In the genomic region with DNA sequence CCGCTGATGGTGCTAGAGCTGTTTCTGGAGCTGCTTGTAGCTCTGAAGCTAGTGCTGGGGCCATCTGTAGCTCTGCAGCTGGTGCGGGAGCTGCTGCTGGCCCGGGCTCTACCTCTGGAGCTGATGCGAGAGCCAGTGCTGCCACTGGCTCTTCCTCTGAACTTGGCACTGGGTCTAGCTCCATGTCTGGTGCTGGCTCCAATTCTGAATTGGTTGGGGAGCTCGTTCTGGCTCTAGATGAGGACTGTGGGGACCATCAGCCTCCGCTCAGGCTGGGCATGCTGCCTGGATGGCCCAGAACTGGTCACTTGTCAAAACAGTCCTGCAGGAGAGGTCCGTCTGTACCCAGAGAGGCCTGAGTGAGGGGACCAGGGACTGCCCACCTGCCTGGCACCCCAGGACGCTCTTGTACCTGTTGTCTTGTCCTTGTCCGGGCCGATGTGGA, we compare ENCODE assay signal across 17 cellular contexts. TPM values are rescaled to one million over a fixed set of nuclear protein-coding genes. Genes with fewer than 3 reads are reported as not detected.
A peak's percentile ranks its signal among the peaks of the same experiment; 100 is the strongest.
DNase-seq lines count a peak whose midpoint lies in the region; ATAC-seq, FAIRE-seq and TF ChIP-seq lines count a peak whose summit lies in the region.
"Had no signal": no experiment of that assay in that cellular context is flagged by ENCODE, and none has a peak within 500 bp of the region (broad histone marks: within the 10 kb centered on the region; RNA-seq: fewer than 3 reads in every experiment).

No MANE protein-coding gene starts in this region.

- intact Hi-C loops in kidney (cut with DNase I), result loop anchor here (10.0 kb wide), 2 partner anchors 147 to 297 kb away; a partner anchor contains a TSS
- intact Hi-C loops in posterior vena cava (cut with DNase I), result loop anchor here (5.0 to 10.0 kb wide), 2 partner anchors 137 to 300 kb away; no protein-coding TSS in a partner anchor
- intact Hi-C loops in upper lobe of right lung (cut with DNase I), result loop anchor here (10.0 kb wide), 2 partner anchors 147 to 297 kb away; a partner anchor contains a TSS

- H3K56ac ChIP-seq in H1 (replicated peaks; ENCODE audit: insufficient read length, low read depth, low read length), result no peak overlapping the region

- H3K4me3 ChIP-seq in H1 (ENCODE audit: extremely low read depth in 1 of 4, insufficient read depth in 2 of 4, low read depth in 3 of 4, low read length in 4 of 4), result no peak overlapping the region
- H3K4me3 ChIP-seq in kidney (ENCODE audit: low read length in 2 of 2), result no peak overlapping the region
- no peak overlapping the region for H3K4me3 ChIP-seq in upper lobe of right lung
- H3K4me3 ChIP-seq: A549, GM12878, K562 had no signal

- no peak overlapping the region for H3K14ac ChIP-seq in H1 (ENCODE audit: insufficient read length)

- CTCF ChIA-PET in H1 (lab: Charles Lee; ENCODE audit: partially characterized antibody), result interaction anchor here (0.5 to 5.5 kb wide), 46 partner anchors 7 to 329 kb away, joined by 3 to 123 read pairs (median 5); a partner anchor contains a TSS

- no peak overlapping the region for H3K4ac ChIP-seq in H1 (replicated peaks; ENCODE audit: insufficient read length, low read depth, low read length)

- no peak overlapping the region for H3K23ac ChIP-seq in H1 (ENCODE audit: insufficient read length)

- FAIRE-seq in H1 (lab: Jason Lieb, UNC) (no peak), kidney (lab: Jason Lieb, UNC) (no peak)
- FAIRE-seq: A549, D721Med, GM12878, GM18507, H54 had no signal

- H4K8ac ChIP-seq in H1 (ENCODE audit: extremely low read depth, insufficient read depth, low read length), result 0 out of 2 replicates have a peak overlapping the region, but pooled peaks have one; percentile 51

- no peak overlapping the region for H3K4me2 ChIP-seq in H1 (ENCODE audit: insufficient read depth in 1 of 2, low read depth in 2 of 2, low read length in 2 of 2)
- H3K4me2 ChIP-seq: A549 had no signal

- H3K9me3 ChIP-seq in H1 (ENCODE audit: insufficient read depth in 2 of 2, low read depth in 1 of 2, low read length in 1 of 2) (no peaks in the 10 kb centered on the region), kidney (ENCODE audit: control insufficient read depth in 1 of 2, low read length in 2 of 2) (no peaks in the 10 kb centered on the region), upper lobe of right lung (no peaks in the 10 kb centered on the region)
- H3K9me3 ChIP-seq: A549, BE2C had no signal

- no peak for TF ChIP-seq CTCF in H1 (IDR thresholded peaks at IDR 0.05; ENCODE audit: control extremely low read depth in 1 of 3, insufficient read depth in 1 of 3, low read depth in 1 of 3, low read length in 3 of 3)
- TF ChIP-seq CTCF in kidney (IDR thresholded peaks at IDR 0.05; ENCODE audit: borderline replicate concordance, extremely low read depth, insufficient read depth), result no peak
- TF ChIP-seq CTCF in upper lobe of right lung (IDR thresholded peaks at IDR 0.05), result no peak

- peaks cover 0 to 1% of the 10 kb centered on the region in 2 experiments for H4K20me1 ChIP-seq in H1 (replicated peaks in 1 of 2; ENCODE audit: control insufficient read depth in 1 of 2, insufficient read depth in 2 of 2, low read length in 2 of 2)

- H4K5ac ChIP-seq in H1 (ENCODE audit: insufficient read length, low read depth, low read length), result no peak overlapping the region

- H3K23me2 ChIP-seq in H1 (ENCODE audit: low read depth, low read length), result no peaks in the 10 kb centered on the region

- DNase-seq in H1 (ENCODE audit: low read depth in 1 of 2, low spot score in 2 of 2), result no peak
- peak; percentile 32 for DNase-seq in kidney
- DNase-seq in posterior vena cava (ENCODE audit: low spot score), result peak; percentile 56
- DNase-seq in upper lobe of right lung, result peak; percentile 61
- no peak for DNase-seq in stimulated activated CD8-positive, alpha-beta memory T cell treated with anti-CD3 and anti-CD28 coated beads, Interleukin-4, amount 100 ng/mL, for 48 hours
- DNase-seq: CD4-positive, alpha-beta memory T cell had no signal

- H2BK120ac ChIP-seq in H1 (replicated peaks; ENCODE audit: low read depth, low read length), result no peak overlapping the region

- no peak overlapping the region for H2AFZ ChIP-seq in H1 (ENCODE audit: low read length)

- H4K91ac ChIP-seq in H1 (replicated peaks; ENCODE audit: insufficient read length, low read length), result no peak overlapping the region

- no peak overlapping the region for H2BK12ac ChIP-seq in H1 (ENCODE audit: low read depth, low read length)

- no peak overlapping the region for H3K9ac ChIP-seq in H1 (replicated peaks in 1 of 4; ENCODE audit: extremely low read depth in 1 of 4, low read depth in 3 of 4, low read length in 3 of 4)
- no peak overlapping the region for H3K9ac ChIP-seq in kidney (ENCODE audit: low read length in 2 of 2)

- no peak overlapping the region for H2BK20ac ChIP-seq in H1 (ENCODE audit: low read length)

- TF ChIP-seq EP300 in H1 (IDR thresholded peaks at IDR 0.05; ENCODE audit: borderline replicate concordance in 1 of 2, low read depth in 2 of 2, low read length in 2 of 2), result no peak

- H3K36me3 ChIP-seq in H1 (ENCODE audit: control insufficient read depth in 2 of 4, insufficient read depth in 4 of 4, low read length in 3 of 4), result no peaks in the 10 kb centered on the region
- H3K36me3 ChIP-seq in kidney (ENCODE audit: control insufficient read depth in 1 of 2, insufficient read depth in 2 of 2, low read length in 2 of 2), result no peaks in the 10 kb centered on the region
- no peaks in the 10 kb centered on the region for H3K36me3 ChIP-seq in upper lobe of right lung
- H3K36me3 ChIP-seq: BE2C had no signal

- no peak overlapping the region for H2BK15ac ChIP-seq in H1 (ENCODE audit: low read length)

- WGBS in H1 (ENCODE audit: extremely low coverage in 1 of 2, insufficient coverage in 1 of 2, insufficient read length in 1 of 2, insufficient replicate concordance in 2 of 2, low coverage in 1 of 2, low lambda C conversion rate in 2 of 2, missing lambda C conversion rate in 1 of 2), 2 experiments, result 89% methylated on average over 10 of the region's 10 CpGs; no CpG with 5 or more reads in 1 of the 2 experiments

- TF ChIP-seq POLR2A in H1 (IDR thresholded peaks at IDR 0.05; ENCODE audit: control extremely low read depth in 1 of 2, low read depth in 2 of 2, low read length in 2 of 2), result no peak

- H2AK5ac ChIP-seq in H1 (ENCODE audit: low read depth, low read length), result no peak overlapping the region

- POLR2A ChIA-PET in H1 (lab: Charles Lee; ENCODE audit: partially characterized antibody), result interaction anchor here (1.1 to 2.8 kb wide), 4 partner anchors 40 to 147 kb away, joined by 3 to 8 read pairs (median 3); no protein-coding TSS in a partner anchor

- H3K4me1 ChIP-seq in H1 (replicated peaks in 1 of 4; ENCODE audit: control insufficient read depth in 3 of 4, insufficient read depth in 4 of 4, low read length in 3 of 4), result no peaks in the 10 kb centered on the region
- H3K4me1 ChIP-seq in kidney (ENCODE audit: control insufficient read depth in 1 of 2, insufficient read depth in 1 of 2, low read depth in 1 of 2, low read length in 2 of 2), result no peaks in the 10 kb centered on the region
- peaks cover 5% of the 10 kb centered on the region for H3K4me1 ChIP-seq in upper lobe of right lung

- H3K18ac ChIP-seq in H1 (ENCODE audit: extremely low read depth, low read length), result no peak overlapping the region

- H3K27me3 ChIP-seq in H1 (replicated peaks in 1 of 4; ENCODE audit: control insufficient read depth in 3 of 4, extremely low read depth in 1 of 4, insufficient read depth in 3 of 4, low read length in 3 of 4), result peaks cover 0 to 13% (median 9%) of the 10 kb centered on the region in 4 experiments; a peak in 4 of 7 replicates
- H3K27me3 ChIP-seq in upper lobe of right lung, result peaks cover 18% of the 10 kb centered on the region

- H2BK5ac ChIP-seq in H1 (ENCODE audit: low read depth, low read length), result no peak overlapping the region

- no peaks in the 10 kb centered on the region for H3K79me1 ChIP-seq in H1 (ENCODE audit: low read depth, low read length)

- no peaks in the 10 kb centered on the region for H3K79me2 ChIP-seq in H1 (ENCODE audit: control insufficient read depth in 1 of 2, insufficient read depth in 2 of 2, low read length in 2 of 2)

- ATAC-seq in upper lobe of right lung (no peak), HG03521 (IDR thresholded peaks at IDR 0.05; ENCODE audit: unreplicated experiment) (no peak)

- no peak for TF ChIP-seq RAD21 in H1 (IDR thresholded peaks at IDR 0.05 in 1 of 2, conservative IDR thresholded peaks at IDR 0.05 in 1 of 2; ENCODE audit: low read depth in 2 of 2, low read length in 2 of 2)

- H3K27ac ChIP-seq in H1 (ENCODE audit: low read depth, low read length) (no peak overlapping the region), kidney (ENCODE audit: low read depth in 2 of 2, low read length in 2 of 2) (no peak overlapping the region), upper lobe of right lung (no peak overlapping the region)
- H3K27ac ChIP-seq: A549, C4-2B had no signal

TF ChIP-seq in H1, 55 proteins besides CTCF, POLR2A, EP300 and RAD21 (continues in another document):
- TF ChIP-seq EZH2 (IDR thresholded peaks at IDR 0.05; ENCODE audit: low read depth, low read length, severe bottlenecking) (no peak), KDM1A (IDR thresholded peaks at IDR 0.05; ENCODE audit: borderline replicate concordance, low read length) (no peak)

RNA-seq across cellular contexts. Expression of a gene that starts 21.5 kb away (rescaled TPM):
- not detected in 2 replicates for total RNA-seq in H1 (2021; fragmentation: NEBNext Ultra II Directional; extraction: Animal tissue kit (Norgen Biotek cat#: 25700))
- polyA plus RNA-seq in H1 (2011; rRNA removed) (not detected in 2 replicates), kidney (ENCODE audit: insufficient read depth, low read depth, low replicate concordance) (not detected)
- not detected for polyA plus RNA-seq in H1 (2011; cell fraction: cytosol; rRNA removed)
- not detected for polyA plus RNA-seq in H1 (2011; cell fraction: nucleus; rRNA removed)
- polyA plus RNA-seq in H1 (2012, experiment 1 of 2), result not detected in 4 replicates
- polyA plus RNA-seq in H1 (2012, experiment 2 of 2), result not detected
- polyA plus RNA-seq in H1 (2013, experiment 1 of 2), result not detected
- not detected for polyA plus RNA-seq in H1 (2013, experiment 2 of 2)
- not detected in 2 replicates for polyA minus RNA-seq in H1 (2011; rRNA and poly(A)+ RNA removed)
- not detected for polyA minus RNA-seq in H1 (2011; cell fraction: cytosol; rRNA and poly(A)+ RNA removed)
- not detected for polyA minus RNA-seq in H1 (2011; cell fraction: nucleus; rRNA and poly(A)+ RNA removed)
- total RNA-seq in kidney (not detected), posterior vena cava (not detected), upper lobe of right lung (not detected)
- total RNA-seq: CD4-positive, alpha-beta memory T cell; Daoy; GM12878; K562 had no signal
- polyA plus RNA-seq: A549; AG04450; CD4-positive, alpha-beta memory T cell; GM12878; K562 had no signal

RNA-seq across cellular contexts. Expression of a gene that starts 23.9 kb away (rescaled TPM):
- 9.7 and 10.0 TPM in 2 replicates for total RNA-seq in H1 (2021; fragmentation: NEBNext Ultra II Directional; extraction: Animal tissue kit (Norgen Biotek cat#: 25700))
- polyA plus RNA-seq in H1 (2011; rRNA removed), result 7.1 and 10.1 TPM in 2 replicates
- polyA plus RNA-seq in H1 (2011; cell fraction: cytosol; rRNA removed), result 7.0 TPM
- polyA plus RNA-seq in H1 (2011; cell fraction: nucleus; rRNA removed), result 15.2 TPM
- 6.5 to 7.7 TPM (median 6.9 TPM) in 4 replicates for polyA plus RNA-seq in H1 (2012, experiment 1 of 2)
- polyA plus RNA-seq in H1 (2012, experiment 2 of 2), result 6.9 TPM
- polyA plus RNA-seq in H1 (2013, experiment 1 of 2), result 8.6 TPM
- polyA plus RNA-seq in H1 (2013, experiment 2 of 2), result 9.1 TPM
- polyA minus RNA-seq in H1 (2011; rRNA and poly(A)+ RNA removed), result 11.3 and 17.4 TPM in 2 replicates
- 10.6 TPM for polyA minus RNA-seq in H1 (2011; cell fraction: cytosol; rRNA and poly(A)+ RNA removed)
- 21.7 TPM for polyA minus RNA-seq in H1 (2011; cell fraction: nucleus; rRNA and poly(A)+ RNA removed)
- 21.6 TPM for total RNA-seq in kidney
- 7.9 TPM for polyA plus RNA-seq in kidney (ENCODE audit: insufficient read depth, low read depth, low replicate concordance)
- total RNA-seq in posterior vena cava, result 10 to 100 TPM; 14.2 to 19.9 TPM
- 27.4 TPM for total RNA-seq in upper lobe of right lung

Comparison
In these comparisons a context has a peak if more than half of its experiments do, and no peak if none do; other contexts are left out.
1. DNase-seq: peak in kidney (single experiment), posterior vena cava (single experiment) and upper lobe of right lung (single experiment); none in H1 (0 of 2) and stimulated activated CD8-positive, alpha-beta memory T cell treated with anti-CD3 and anti-CD28 coated beads, Interleukin-4, amount 100 ng/mL, for 48 hours (single experiment).